In genomic region chr14:102187044-102187443, GRCh38 we compare ENCODE assay signal across 11 cellular contexts. TPM values are rescaled to one million over a fixed set of nuclear protein-coding genes. Genes with fewer than 3 reads are reported as not detected.
DNase-seq lines count a peak whose midpoint lies in the region; ATAC-seq lines count a peak whose summit lies in the region.
"Had no signal": no experiment of that assay in that cellular context is flagged by ENCODE, and none has a peak within 500 bp of the region (broad histone marks: within the 10 kb centered on the region; RNA-seq: fewer than 3 reads in every experiment).

No MANE protein-coding gene starts in this region.

- H3K36me3 Mint-ChIP-seq in activated CD4-positive, alpha-beta memory T cell treated with anti-CD3 and anti-CD28 coated beads for 36 hours, result no peaks in the 10 kb centered on the region
- H3K36me3 Mint-ChIP-seq in activated CD4-positive, alpha-beta memory T cell treated with anti-CD3 and anti-CD28 coated beads, Interleukin-2, amount 10 ng/mL, durations not matched to agents 7 days and 5 days (ENCODE audit: low read depth), result no peaks in the 10 kb centered on the region
- H3K36me3 Mint-ChIP-seq in activated naive CD8-positive, alpha-beta T cell treated with anti-CD3 and anti-CD28 coated beads, Interleukin-2, amount 10 ng/mL, durations not matched to agents 7 days and 5 days, result no peaks in the 10 kb centered on the region

- H3K4me3 ChIP-seq in Karpas-422 (ENCODE audit: low read length), result no peak overlapping the region
- H3K4me3 ChIP-seq: BLaER1 treated with 17β-estradiol and CSF1 and Interleukin-3, amounts not matched to agents 10 nM and 100 nM had no signal

- no peaks in the 10 kb centered on the region for H3K27me3 ChIP-seq in Karpas-422 (ENCODE audit: low read length)
- H3K27me3 ChIP-seq: BLaER1 treated with 17β-estradiol and CSF1 and Interleukin-3, amounts not matched to agents 10 nM and 100 nM had no signal

- POLR2A ChIA-PET in activated CD4-positive, alpha-beta memory T cell treated with anti-CD3 and anti-CD28 coated beads for 36 hours (lab: Charles Lee), result no interaction called here
- POLR2A ChIA-PET in activated CD4-positive, alpha-beta memory T cell treated with anti-CD3 and anti-CD28 coated beads, Interleukin-2, amount 10 ng/mL, durations not matched to agents 7 days and 5 days (lab: Charles Lee), result no interaction called here
- POLR2A ChIA-PET in activated naive CD8-positive, alpha-beta T cell treated with anti-CD3 and anti-CD28 coated beads, Interleukin-2, amount 10 ng/mL, durations not matched to agents 7 days and 5 days (lab: Charles Lee), result no interaction called here

- no peaks in the 10 kb centered on the region for H3K9me2 ChIP-seq in Karpas-422 (replicated peaks; ENCODE audit: insufficient read depth, low read length)

- H2AFZ ChIP-seq in Karpas-422 (ENCODE audit: low read length), result no peak overlapping the region

- no peak overlapping the region for H3K9ac ChIP-seq in Karpas-422 (ENCODE audit: low read length)
- H3K9ac ChIP-seq: BLaER1 treated with 17β-estradiol and CSF1 and Interleukin-3, amounts not matched to agents 10 nM and 100 nM had no signal

- H3K27me3 Mint-ChIP-seq in activated CD4-positive, alpha-beta memory T cell treated with anti-CD3 and anti-CD28 coated beads for 36 hours, result no peaks in the 10 kb centered on the region
- no peaks in the 10 kb centered on the region for H3K27me3 Mint-ChIP-seq in activated CD4-positive, alpha-beta memory T cell treated with anti-CD3 and anti-CD28 coated beads, Interleukin-2, amount 10 ng/mL, durations not matched to agents 7 days and 5 days
- no peaks in the 10 kb centered on the region for H3K27me3 Mint-ChIP-seq in activated naive CD8-positive, alpha-beta T cell treated with anti-CD3 and anti-CD28 coated beads, Interleukin-2, amount 10 ng/mL, durations not matched to agents 7 days and 5 days

- no peaks in the 10 kb centered on the region for H3K36me3 ChIP-seq in Karpas-422 (ENCODE audit: insufficient read depth, low read length)

- intact Hi-C loops in activated CD4-positive, alpha-beta memory T cell treated with anti-CD3 and anti-CD28 coated beads for 36 hours (cut with micrococcal nuclease), result loop anchor here (10.0 kb wide), 1 partner anchor 222 kb away; the partner anchor contains the start of gene DYNC1H1

- no peak overlapping the region for H3K4me3 Mint-ChIP-seq in activated CD4-positive, alpha-beta memory T cell treated with anti-CD3 and anti-CD28 coated beads for 36 hours
- no peak overlapping the region for H3K4me3 Mint-ChIP-seq in activated CD4-positive, alpha-beta memory T cell treated with anti-CD3 and anti-CD28 coated beads, Interleukin-2, amount 10 ng/mL, durations not matched to agents 7 days and 5 days
- no peak overlapping the region for H3K4me3 Mint-ChIP-seq in activated naive CD8-positive, alpha-beta T cell treated with anti-CD3 and anti-CD28 coated beads, Interleukin-2, amount 10 ng/mL, durations not matched to agents 7 days and 5 days

- H3K4me1 ChIP-seq in Karpas-422 (ENCODE audit: low read length), result peaks cover 25% of the 10 kb centered on the region

- H3K9me3 Mint-ChIP-seq in activated CD4-positive, alpha-beta memory T cell treated with anti-CD3 and anti-CD28 coated beads for 36 hours, result no peaks in the 10 kb centered on the region
- H3K9me3 Mint-ChIP-seq in activated CD4-positive, alpha-beta memory T cell treated with anti-CD3 and anti-CD28 coated beads, Interleukin-2, amount 10 ng/mL, durations not matched to agents 7 days and 5 days, result no peaks in the 10 kb centered on the region
- H3K9me3 Mint-ChIP-seq in activated naive CD8-positive, alpha-beta T cell treated with anti-CD3 and anti-CD28 coated beads, Interleukin-2, amount 10 ng/mL, durations not matched to agents 7 days and 5 days, result no peaks in the 10 kb centered on the region

- no peak for DNase-seq in activated CD4-positive, alpha-beta memory T cell treated with anti-CD3 and anti-CD28 coated beads for 36 hours
- DNase-seq in activated CD4-positive, alpha-beta memory T cell treated with anti-CD3 and anti-CD28 coated beads, Interleukin-2, amount 10 ng/mL, durations not matched to agents 7 days and 5 days, result no peak
- no peak for DNase-seq in activated naive CD8-positive, alpha-beta T cell treated with anti-CD3 and anti-CD28 coated beads, Interleukin-2, amount 10 ng/mL, durations not matched to agents 7 days and 5 days
- peak; percentile 80 for DNase-seq in hepatic stellate cell (ENCODE audit: low spot score)
- no peak for DNase-seq in substantia nigra (lab: John Stamatoyannopoulos, UW)
- no peak for DNase-seq in SIG-M5 treated with dmso at 0.1 percent for 504 hours (lab: John Stamatoyannopoulos, UW; ENCODE audit: unreplicated experiment)
- DNase-seq in Karpas-422, result no peak
- DNase-seq in T-helper 1 cell, result no peak
- DNase-seq: NCI-H1048; stimulated activated CD8-positive, alpha-beta memory T cell treated with anti-CD3 and anti-CD28 coated beads, Interleukin-4, amount 100 ng/mL, for 48 hours had no signal

- peaks cover 18% of the 10 kb centered on the region; the same call in 1 of the 2 replicates for H4K20me1 ChIP-seq in Karpas-422 (ENCODE audit: insufficient read depth, low read depth, low read length)

- no peaks in the 10 kb centered on the region for H3K9me3 ChIP-seq in Karpas-422 (ENCODE audit: low read length)
- H3K9me3 ChIP-seq: BLaER1 treated with 17β-estradiol and CSF1 and Interleukin-3, amounts not matched to agents 10 nM and 100 nM had no signal

- H3K27ac ChIP-seq in substantia nigra (ENCODE audit: low read depth, low read length, poor library complexity, severe bottlenecking) (peak overlapping the region; percentile 89), Karpas-422 (ENCODE audit: low read length) (no peak overlapping the region)

- peaks cover 62% of the 10 kb centered on the region for H3K4me1 Mint-ChIP-seq in activated CD4-positive, alpha-beta memory T cell treated with anti-CD3 and anti-CD28 coated beads for 36 hours (ENCODE audit: low read depth)
- H3K4me1 Mint-ChIP-seq in activated CD4-positive, alpha-beta memory T cell treated with anti-CD3 and anti-CD28 coated beads, Interleukin-2, amount 10 ng/mL, durations not matched to agents 7 days and 5 days, result peaks cover 30% of the 10 kb centered on the region
- peaks cover 23% of the 10 kb centered on the region for H3K4me1 Mint-ChIP-seq in activated naive CD8-positive, alpha-beta T cell treated with anti-CD3 and anti-CD28 coated beads, Interleukin-2, amount 10 ng/mL, durations not matched to agents 7 days and 5 days

- CTCF ChIA-PET in activated CD4-positive, alpha-beta memory T cell treated with anti-CD3 and anti-CD28 coated beads for 36 hours (lab: Charles Lee), result interaction anchor here (1.7 kb wide), 1 partner anchor 13 kb away, joined by 3 read pairs; no protein-coding TSS in a partner anchor
- CTCF ChIA-PET in activated CD4-positive, alpha-beta memory T cell treated with anti-CD3 and anti-CD28 coated beads, Interleukin-2, amount 10 ng/mL, durations not matched to agents 7 days and 5 days (lab: Charles Lee), result no interaction called here

- peak overlapping the region; percentile 69 for H3K27ac Mint-ChIP-seq in activated CD4-positive, alpha-beta memory T cell treated with anti-CD3 and anti-CD28 coated beads for 36 hours
- no peak overlapping the region for H3K27ac Mint-ChIP-seq in activated CD4-positive, alpha-beta memory T cell treated with anti-CD3 and anti-CD28 coated beads, Interleukin-2, amount 10 ng/mL, durations not matched to agents 7 days and 5 days
- peak overlapping the region; percentile 2 for H3K27ac Mint-ChIP-seq in activated naive CD8-positive, alpha-beta T cell treated with anti-CD3 and anti-CD28 coated beads, Interleukin-2, amount 10 ng/mL, durations not matched to agents 7 days and 5 days

- H3K79me2 ChIP-seq in Karpas-422 (ENCODE audit: low read length), result peaks cover 95% of the 10 kb centered on the region

- no peak overlapping the region for H3K4me2 ChIP-seq in Karpas-422 (ENCODE audit: low read depth, low read length, poor library complexity, severe bottlenecking)

- no peak for ATAC-seq in activated naive CD8-positive, alpha-beta T cell treated with anti-CD3 and anti-CD28 coated beads, Interleukin-2, amount 10 ng/mL, durations not matched to agents 7 days and 5 days (ENCODE audit: low read depth)

RNA-seq across cellular contexts. Expression of gene WDR20, which starts 47.3 kb away (rescaled TPM):
- 10 to 100 TPM; 22.2 to 25.3 TPM for total RNA-seq in activated CD4-positive, alpha-beta memory T cell treated with anti-CD3 and anti-CD28 coated beads for 36 hours
- 10 to 100 TPM; 28.3 to 31.9 TPM for total RNA-seq in activated CD4-positive, alpha-beta memory T cell treated with anti-CD3 and anti-CD28 coated beads, Interleukin-2, amount 10 ng/mL, durations not matched to agents 7 days and 5 days
- total RNA-seq in activated naive CD8-positive, alpha-beta T cell treated with anti-CD3 and anti-CD28 coated beads, Interleukin-2, amount 10 ng/mL, durations not matched to agents 7 days and 5 days, result 10 to 100 TPM; 38.6 to 38.8 TPM
- total RNA-seq in Karpas-422 (2014; rRNA removed; shearing (Covaris generic); ENCODE audit: low replicate concordance), result 16.9 and 19.7 TPM in 2 replicates
